ENCODE assay signal across 1 cellular context in genomic region chr12:132507656-132508055, GRCh38.
TF ChIP-seq lines count a peak whose summit lies in the region.

No MANE protein-coding gene starts in this region.

TF ChIP-seq in HepG2, 621 proteins besides CTCF, POLR2A, EP300 and RAD21 (continued from another document):
- TF ChIP-seq ZNF766 (CRISPR knock-in tag; IDR thresholded peaks at IDR 0.05; ENCODE audit: borderline replicate concordance) (no peak), ZNF605 (CRISPR knock-in tag; IDR thresholded peaks at IDR 0.05) (no peak), RXRA (CRISPR knock-in tag; IDR thresholded peaks at IDR 0.05) (no peak), ADNP (CRISPR knock-in tag; IDR thresholded peaks at IDR 0.05) (no peak), ZNF570 (CRISPR knock-in tag; IDR thresholded peaks at IDR 0.05; ENCODE audit: borderline replicate concordance) (no peak), ZNF253 (CRISPR knock-in tag; IDR thresholded peaks at IDR 0.05; ENCODE audit: borderline replicate concordance) (no peak), EZH2 (conservative IDR thresholded peaks at IDR 0.05; ENCODE audit: low read depth, low read length) (no peak), ZNF691 (CRISPR knock-in tag; IDR thresholded peaks at IDR 0.05; ENCODE audit: borderline replicate concordance, low read depth) (no peak)
